9 cellular contexts compared by ENCODE assay signal in genomic region chr4:1330761-1331590, GRCh38. TPM values are rescaled to one million over a fixed set of nuclear protein-coding genes. Genes with fewer than 3 reads are reported as not detected.
DNase-seq lines count a peak whose midpoint lies in the region; ATAC-seq, FAIRE-seq and TF ChIP-seq lines count a peak whose summit lies in the region.
"Had no signal": no experiment of that assay in that cellular context is flagged by ENCODE, and none has a peak within 500 bp of the region (broad histone marks: within the 10 kb centered on the region; RNA-seq: fewer than 3 reads in every experiment).

No MANE protein-coding gene starts in this region.

- DNase-seq in Right ventricle myocardium inferior (ENCODE audit: missing footprints) (no peak), left ventricle myocardium inferior (no peak), H54 (ENCODE audit: insufficient read length, low spot score) (no peak), DMS153 (lab: John Stamatoyannopoulos, UW) (no peak), pons (ENCODE audit: low spot score) (no peak), NCI-H128 (lab: John Stamatoyannopoulos, UW; ENCODE audit: unreplicated experiment) (no peak)
- DNase-seq in activated naive CD4-positive, alpha-beta T cell treated with anti-CD3 and anti-CD28 coated beads, Interleukin-2, amount 50 U/mL, for 72 hours (ENCODE audit: low spot score in 2 of 2), result no peak
- DNase-seq: gastrocnemius medialis had no signal

- H3K27me3 ChIP-seq in left ventricle myocardium inferior (ENCODE audit: low read depth), result no peaks in the 10 kb centered on the region
- H3K27me3 ChIP-seq: gastrocnemius medialis had no signal

- H3K36me3 Mint-ChIP-seq in activated naive CD4-positive, alpha-beta T cell treated with anti-CD3 and anti-CD28 coated beads, Interleukin-2, amount 50 U/mL, for 72 hours, result peaks cover 9 to 17% of the 10 kb centered on the region in 2 donors

- H3K4me1 ChIP-seq in left ventricle myocardium inferior, result peaks cover 8% of the 10 kb centered on the region

- intact Hi-C loops in Right ventricle myocardium inferior (cut with DNase I) (no loop called here), left ventricle myocardium inferior (cut with micrococcal nuclease) (no loop called here)

- H3K4me3 ChIP-seq in left ventricle myocardium inferior (no peak overlapping the region), skin epidermis (no peak overlapping the region)
- H3K4me3 ChIP-seq: gastrocnemius medialis had no signal

- peaks cover 70% of the 10 kb centered on the region for H3K36me3 ChIP-seq in left ventricle myocardium inferior

- no peak for TF ChIP-seq CTCF in left ventricle myocardium inferior (IDR thresholded peaks at IDR 0.05; ENCODE audit: borderline replicate concordance)

- H3K27ac ChIP-seq in left ventricle myocardium inferior (replicated peaks), result no peak overlapping the region
- H3K27ac ChIP-seq in skin epidermis, result peak overlapping the region in 15 of 21 experiments; percentile 8 to 66 (median 44)

- no peaks in the 10 kb centered on the region for H3K9me3 ChIP-seq in left ventricle myocardium inferior (replicated peaks)
- H3K9me3 ChIP-seq: gastrocnemius medialis had no signal

- no peak for FAIRE-seq in H54 (lab: Jason Lieb, UNC)

- ATAC-seq in Right ventricle myocardium inferior, result peak; percentile 12
- peak; percentile 71 to 84 for ATAC-seq in activated naive CD4-positive, alpha-beta T cell treated with anti-CD3 and anti-CD28 coated beads, Interleukin-2, amount 50 U/mL, for 72 hours

- H3K27ac Mint-ChIP-seq in activated naive CD4-positive, alpha-beta T cell treated with anti-CD3 and anti-CD28 coated beads, Interleukin-2, amount 50 U/mL, for 72 hours, result peak overlapping the region; percentile 69 to 80

- H3K9me3 Mint-ChIP-seq in activated naive CD4-positive, alpha-beta T cell treated with anti-CD3 and anti-CD28 coated beads, Interleukin-2, amount 50 U/mL, for 72 hours, result peaks cover 0 to 5% of the 10 kb centered on the region in 2 donors

- TF ChIP-seq POLR2A in H54 (IDR thresholded peaks at IDR 0.05; ENCODE audit: low read depth, low read length), result no peak

RNA-seq across cellular contexts. Expression of gene UVSSA, which starts 16.0 kb away (rescaled TPM):
- total RNA-seq in Right ventricle myocardium inferior (6.5 TPM), left ventricle myocardium inferior (5.9 TPM)
- total RNA-seq in activated naive CD4-positive, alpha-beta T cell treated with anti-CD3 and anti-CD28 coated beads, Interleukin-2, amount 50 U/mL, for 72 hours, result 10 to 100 TPM; 19.1 to 23.8 TPM

RNA-seq across cellular contexts. Expression of gene MAEA, which starts 41.3 kb away (rescaled TPM):
- 50.4 TPM for total RNA-seq in Right ventricle myocardium inferior
- total RNA-seq in left ventricle myocardium inferior, result 49.5 TPM
- total RNA-seq in activated naive CD4-positive, alpha-beta T cell treated with anti-CD3 and anti-CD28 coated beads, Interleukin-2, amount 50 U/mL, for 72 hours, result 10 to 100 TPM; 42.8 to 50.1 TPM
